23 cellular contexts compared by ENCODE assay signal in the genomic region with DNA sequence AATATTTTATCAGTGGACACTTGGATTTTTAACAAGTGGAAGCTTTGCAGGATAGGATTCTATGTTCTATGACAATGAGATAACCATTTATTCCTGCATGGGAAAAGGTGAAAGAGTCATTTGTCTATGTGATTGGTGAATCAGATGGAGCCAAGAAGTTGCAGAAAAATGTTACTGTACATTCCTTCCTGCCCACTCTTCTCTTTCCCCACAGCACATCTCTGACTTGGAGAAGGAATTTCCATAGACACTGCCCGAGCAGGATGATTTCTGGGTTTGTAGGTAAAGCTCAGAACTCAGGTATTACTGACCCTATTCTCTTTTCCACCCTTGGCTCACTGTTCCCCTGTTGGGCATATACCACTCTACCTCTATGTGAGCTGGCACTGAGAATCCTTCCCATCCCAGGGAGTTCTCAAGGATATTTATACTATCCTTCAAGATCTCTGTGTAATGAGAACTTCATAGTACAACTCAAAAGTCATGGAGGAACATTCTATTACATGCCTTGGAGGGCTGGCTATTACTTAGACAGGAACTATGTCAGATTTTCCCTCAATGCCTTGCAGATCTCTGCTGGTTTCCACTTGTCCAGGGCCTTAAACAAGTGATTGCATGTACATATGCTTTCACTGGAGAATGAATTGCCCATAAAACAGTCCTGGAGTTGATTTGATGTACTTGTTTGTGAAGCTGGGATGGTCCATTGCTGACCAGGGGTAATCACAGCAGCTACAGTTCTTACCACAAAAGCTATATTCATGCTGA. TPM values are rescaled to one million over a fixed set of nuclear protein-coding genes. Genes with fewer than 3 reads are reported as not detected.
DNase-seq lines count a peak whose midpoint lies in the region; ATAC-seq and FAIRE-seq lines count a peak whose summit lies in the region.
"Had no signal": no experiment of that assay in that cellular context is flagged by ENCODE, and none has a peak within 500 bp of the region (broad histone marks: within the 10 kb centered on the region; RNA-seq: fewer than 3 reads in every experiment).

No MANE protein-coding gene starts in this region.

- H3K4me3 ChIP-seq in GM23248 = no peak overlapping the region
- no peak overlapping the region for H3K4me3 ChIP-seq in aorta (ENCODE audit: low read length in 2 of 2)
- H3K4me3 ChIP-seq: adrenal gland, HAP-1, hepatocyte, lung, Peyer's patch had no signal

- H3K4me2 ChIP-seq in GM23248 (ENCODE audit: unreplicated experiment) = no peak overlapping the region
- H3K4me2 ChIP-seq: hepatocyte had no signal

- ATAC-seq in aorta (ENCODE audit: low FRiP score) (peak; percentile 29), GM19397 (IDR thresholded peaks at IDR 0.05; ENCODE audit: unreplicated experiment) (no peak)
- ATAC-seq: activated CD8-positive, alpha-beta T cell treated with anti-CD3 and anti-CD28 coated beads for 36 hours; stimulated activated naive CD8-positive, alpha-beta T cell treated with anti-CD3 and anti-CD28 coated beads, Interleukin-15, Interleukin-2, amounts not matched to agents 100 U/mL and 50 U/mL, for 24 hours had no signal

- H3K36me3 ChIP-seq in GM23248 (ENCODE audit: low read depth) (no peaks in the 10 kb centered on the region), aorta (ENCODE audit: control insufficient read depth in 1 of 2, insufficient read depth in 2 of 2, low read length in 1 of 2) (no peaks in the 10 kb centered on the region)
- H3K36me3 ChIP-seq: adrenal gland, Peyer's patch had no signal

- FAIRE-seq in HTR-8/SVneo (lab: Jason Lieb, UNC) = no peak

- H3K9me3 ChIP-seq in GM23248 (ENCODE audit: low read depth) (no peaks in the 10 kb centered on the region), aorta (ENCODE audit: control insufficient read depth, low read length) (no peaks in the 10 kb centered on the region)
- H3K9me3 ChIP-seq: Caco-2, HAP-1, Peyer's patch had no signal

- WGBS in GM23248 (ENCODE audit: low coverage in 1 of 2, low lambda C conversion rate in 2 of 2, missing lambda C conversion rate in 2 of 2), 2 experiments = 33 to 60% methylated on average over 1 of the region's 1 CpG
- WGBS in aorta, 2 donors = 75 to 91% methylated on average over 1 of the region's 1 CpG

- peak; percentile 68 for DNase-seq in GM23248
- peak; percentile 28 for DNase-seq in astrocyte of the hippocampus (ENCODE audit: low read depth, low spot score)
- DNase-seq in foreskin melanocyte = peak; percentile 16
- DNase-seq in aorta = no peak
- no peak for DNase-seq in HTR-8/SVneo (ENCODE audit: insufficient read length, low spot score)
- DNase-seq in activated CD4-positive, alpha-beta T cell treated with anti-CD3 and anti-CD28 coated beads, Interleukin-2, amount 50 U/mL, for 1 hour = no peak
- DNase-seq: activated CD8-positive, alpha-beta T cell treated with anti-CD3 and anti-CD28 coated beads for 36 hours; activated naive CD4-positive, alpha-beta T cell treated with anti-CD3 and anti-CD28 coated beads, Interleukin-2, amount 10 ng/mL, durations not matched to agents 7 days and 5 days; adrenal gland; Caco-2; cortex of kidney; endodermal cell; GDM1; NCI-H1417 treated with DMSO at 0.1 percent for 48 hours; NCI-H2081; NCI-H446; NCI-H748 treated with DMSO at 0.1 percent for 48 hours; Peyer's patch; stimulated activated naive CD8-positive, alpha-beta T cell treated with anti-CD3 and anti-CD28 coated beads, Interleukin-15, Interleukin-2, amounts not matched to agents 100 U/mL and 50 U/mL, for 24 hours had no signal

- peaks cover 17% of the 10 kb centered on the region for H3F3A ChIP-seq in GM23248 (ENCODE audit: insufficient read depth)

- H3K9ac ChIP-seq in GM23248 = no peak overlapping the region

- intact Hi-C loops in aorta (cut with DNase I) = no loop called here

- in situ Hi-C loops in GM23248 (cut with MboI) = no loop called here

- H2AFZ ChIP-seq in GM23248 = no peak overlapping the region
- H2AFZ ChIP-seq: hepatocyte had no signal

- H3K27me3 ChIP-seq in GM23248 (replicated peaks; ENCODE audit: insufficient read depth) = no peaks in the 10 kb centered on the region
- no peaks in the 10 kb centered on the region for H3K27me3 ChIP-seq in aorta (ENCODE audit: control insufficient read depth in 1 of 2, insufficient read depth in 2 of 2, low read length in 1 of 2)
- H3K27me3 ChIP-seq: adrenal gland, hepatocyte, Peyer's patch had no signal

- H3K27ac ChIP-seq in GM23248 = peak overlapping the region; percentile 31; the same call in 1 of the 2 replicates
- H3K27ac ChIP-seq in aorta (ENCODE audit: low read depth in 1 of 2, low read length in 2 of 2) = no peak overlapping the region
- H3K27ac ChIP-seq: adrenal gland, hepatocyte, Peyer's patch had no signal

- no peaks in the 10 kb centered on the region for H4K20me1 ChIP-seq in GM23248 (ENCODE audit: insufficient read depth)

- H3K79me2 ChIP-seq in GM23248 (ENCODE audit: insufficient read depth) = no peaks in the 10 kb centered on the region
- H3K79me2 ChIP-seq: hepatocyte had no signal

- H3K9me2 ChIP-seq in GM23248 (ENCODE audit: insufficient read depth) = no peaks in the 10 kb centered on the region

- H3K4me1 ChIP-seq in GM23248 (ENCODE audit: insufficient read depth) (peaks cover 25% of the 10 kb centered on the region), aorta (ENCODE audit: control insufficient read depth in 1 of 2, insufficient read depth in 2 of 2, low read length in 2 of 2) (no peaks in the 10 kb centered on the region)
- H3K4me1 ChIP-seq: adrenal gland, HAP-1, Peyer's patch had no signal

RNA-seq across cellular contexts. Expression of a gene that starts 24.0 kb away (rescaled TPM):
- total RNA-seq in GM23248 (2014; rRNA removed; shearing (Covaris generic)) = 1.8 and 2.5 TPM in 2 replicates
- polyA plus RNA-seq in GM23248 (2016; fragmentation: Nextera tagmentation; extraction: Ambion mirVana) = 1.7 and 2.3 TPM in 2 replicates
- total RNA-seq in aorta = 10 to 100 TPM; 12.4 to 23.5 TPM
- polyA plus RNA-seq in aorta = 10 to 100 TPM in 1 of 2 donors, under 1 TPM in 1; 0.61 to 19.9 TPM

Comparison
In these comparisons a context has a peak if more than half of its experiments do, and no peak if none do; other contexts are left out.
1. DNase-seq: peak in GM23248 (single experiment), astrocyte of the hippocampus (single experiment) and foreskin melanocyte (single experiment); none in aorta (0 of 2), HTR-8/SVneo (single experiment) and activated CD4-positive, alpha-beta T cell treated with anti-CD3 and anti-CD28 coated beads, Interleukin-2, amount 50 U/mL, for 1 hour (single experiment).